In the genomic region with DNA sequence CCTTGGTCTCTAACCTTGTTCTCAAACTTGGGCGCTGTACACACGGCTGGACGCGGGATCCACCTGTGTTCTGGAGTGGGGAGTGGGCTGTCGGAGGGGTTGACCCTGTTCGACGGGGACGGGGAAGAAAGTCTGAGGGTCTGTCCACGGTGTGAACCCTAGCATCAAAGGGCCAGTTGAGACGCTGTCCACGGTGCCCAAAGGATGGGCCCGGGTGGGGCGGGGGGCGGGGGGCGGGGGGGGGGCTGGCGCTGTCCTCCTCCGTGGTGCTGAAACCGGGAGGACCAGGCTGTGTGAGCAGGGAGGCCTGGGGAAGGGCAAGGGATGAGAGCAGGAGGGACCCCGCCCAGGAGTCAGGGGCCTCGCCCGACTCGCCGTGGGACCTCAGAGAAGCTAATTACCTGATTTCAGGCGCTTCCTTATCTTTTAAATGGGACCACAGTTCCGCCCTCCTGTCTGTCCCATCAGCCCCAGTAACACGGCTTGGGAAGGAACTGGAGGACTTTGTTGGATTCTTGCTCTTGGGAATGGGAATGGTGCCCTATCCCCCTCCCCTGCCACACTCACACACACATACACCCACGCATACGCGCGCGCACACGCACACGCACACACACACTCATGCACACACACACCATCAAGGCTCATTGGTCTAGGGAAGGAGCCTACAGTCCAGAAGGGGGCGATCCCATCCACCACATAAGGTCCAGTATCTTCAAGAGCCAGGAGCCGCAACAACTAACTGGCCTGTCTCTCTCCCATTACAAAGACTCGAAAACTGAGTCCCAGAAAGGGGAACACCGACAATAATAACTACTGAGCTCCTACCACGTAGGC, we compare ENCODE assay signal across 8 cellular contexts. TPM values are rescaled to one million over a fixed set of nuclear protein-coding genes. Genes with fewer than 3 reads are reported as not detected.
DNase-seq lines count a peak whose midpoint lies in the region; ATAC-seq and TF ChIP-seq lines count a peak whose summit lies in the region.

No MANE protein-coding gene starts in this region.

- no peak for ATAC-seq in HG02938 (IDR thresholded peaks at IDR 0.05; ENCODE audit: unreplicated experiment)
- no peak for ATAC-seq in GM19395 (IDR thresholded peaks at IDR 0.05; ENCODE audit: unreplicated experiment)
- no peak for ATAC-seq in HG02623 (IDR thresholded peaks at IDR 0.05; ENCODE audit: unreplicated experiment)

- peaks cover 48% of the 10 kb centered on the region for H3K27me3 Mint-ChIP-seq in HFFc6 (ENCODE audit: insufficient read depth)

- H3K36me3 Mint-ChIP-seq in HFFc6 (ENCODE audit: low read depth), result no peaks in the 10 kb centered on the region

- DNase-seq in DMS 273 treated with DMSO at 0.1 percent for 48 hours (lab: John Stamatoyannopoulos, UW) (peak; percentile 31), HFFc6 (peak; percentile 30), NOMO-1 treated with dmso at 0.1 percent for 144 hours (lab: John Stamatoyannopoulos, UW; ENCODE audit: unreplicated experiment) (peak; percentile 37), ecto neural progenitor cell (ENCODE audit: low spot score) (peak; percentile 90), lung microvascular endothelial cell (ENCODE audit: low read depth in 2 of 2) (peak; percentile 69 to 79)

- H3K4me1 Mint-ChIP-seq in HFFc6 (ENCODE audit: low read depth), result peaks cover 11% of the 10 kb centered on the region

- TF ChIP-seq CTCF in HFFc6 (IDR thresholded peaks at IDR 0.05), result peak; percentile 54

- H3K4me3 Mint-ChIP-seq in HFFc6, result peak overlapping the region; percentile 69

- no peaks in the 10 kb centered on the region; the same call in 1 of the 2 replicates for H3K9me3 Mint-ChIP-seq in HFFc6

- H3K27ac Mint-ChIP-seq in HFFc6, result no peak overlapping the region

RNA-seq across cellular contexts. Expression of a gene that starts 1.0 kb away (rescaled TPM):
- total RNA-seq in HFFc6 (2021; fragmentation: NEBNext Ultra II Directional; extraction: Animal tissue kit (Norgen Biotek cat#: 25700)), result under 1 TPM in 4 of 6 experiments, not detected in 2; 0.12 to 0.95 (median 0.55) TPM
- total RNA-seq in lung microvascular endothelial cell, result under 0.01 TPM in 2 replicates

Comparison
In these comparisons a context has a peak if more than half of its experiments do, and no peak if none do; other contexts are left out.
1. DNase-seq: peak in every context shown above with its lines; median percentile 90 in ecto neural progenitor cell; 74 in lung microvascular endothelial cell; 37 in NOMO-1 treated with dmso at 0.1 percent for 144 hours; 31 in DMS 273 treated with DMSO at 0.1 percent for 48 hours; 30 in HFFc6.